8 cellular contexts compared by ENCODE assay signal in genomic region chr5:217860-218456, GRCh38. TPM values are rescaled to one million over a fixed set of nuclear protein-coding genes. Genes with fewer than 3 reads are reported as not detected.
DNase-seq lines count a peak whose midpoint lies in the region; ATAC-seq, FAIRE-seq and TF ChIP-seq lines count a peak whose summit lies in the region.

TSS of gene CCDC127 (minus strand) at chr5:218153. CDS start at chr5:216849, 1,304 bp downstream.
TSS of gene SDHA (plus strand) at chr5:218320. CDS start at chr5:218356, 36 bp downstream.

- peaks cover 73% of the 10 kb centered on the region for H3K79me2 ChIP-seq in smooth muscle cell (ENCODE audit: low read depth)

- peak; percentile 81 for DNase-seq in AG09319 (ENCODE audit: extremely low read depth, low read depth)
- DNase-seq in NCI-H2227 (lab: John Stamatoyannopoulos, UW; ENCODE audit: unreplicated experiment): peak; percentile 99
- DNase-seq in bronchial epithelial cell (ENCODE audit: low read depth): peak; percentile 76
- peak; percentile 99 for DNase-seq in immature natural killer cell
- peak; percentile 97 for DNase-seq in smooth muscle cell (lab: John Stamatoyannopoulos, UW; ENCODE audit: unreplicated experiment)

- no peak for FAIRE-seq in bronchial epithelial cell (lab: Jason Lieb, UNC)

- H3K4me1 ChIP-seq in smooth muscle cell (ENCODE audit: low read depth): peaks cover 16% of the 10 kb centered on the region

- peaks cover 4 to 12% (median 4%) of the 10 kb centered on the region in 3 donors for H3K36me3 Mint-ChIP-seq in immature natural killer cell

- no peaks in the 10 kb centered on the region for H3K27me3 ChIP-seq in bronchial epithelial cell (ENCODE audit: control insufficient read depth, insufficient read depth, low read length)
- no peaks in the 10 kb centered on the region for H3K27me3 ChIP-seq in smooth muscle cell (ENCODE audit: low read depth)

- TF ChIP-seq CTCF in AG09319 (IDR thresholded peaks at IDR 0.05; ENCODE audit: low read depth, low read length) (peak; percentile 48), WI38 (IDR thresholded peaks at IDR 0.05; ENCODE audit: low read depth, low read length) (peak; percentile 34), bronchial epithelial cell (IDR thresholded peaks at IDR 0.05; ENCODE audit: insufficient read depth, low read length, severe bottlenecking) (peak; percentile 34), smooth muscle cell (IDR thresholded peaks at IDR 0.05; ENCODE audit: borderline replicate concordance, insufficient read depth, poor library complexity, severe bottlenecking) (peak; percentile 42)

- peak within 1 kb of the TSS; percentile 91 for H2AFZ ChIP-seq in smooth muscle cell (ENCODE audit: low read depth)

- WGBS in smooth muscle cell (ENCODE audit: low lambda C conversion rate): 0% methylated on average over 58 of the region's 69 CpGs

- H3K9me3 ChIP-seq in smooth muscle cell (replicated peaks; ENCODE audit: low read depth): no peaks in the 10 kb centered on the region

- H3K9ac ChIP-seq in smooth muscle cell (ENCODE audit: low read depth): peak within 1 kb of the TSS; percentile 89

- H4K20me1 ChIP-seq in smooth muscle cell (ENCODE audit: low read depth): peaks cover 74% of the 10 kb centered on the region

- peak; percentile 70 for ATAC-seq in HG03159 (IDR thresholded peaks at IDR 0.05; ENCODE audit: unreplicated experiment)

- in situ Hi-C loops in GM18951 (cut with MboI; ENCODE audit: low sequenced_read_pairs, unreplicated experiment): no loop called here

- H3K4me1 Mint-ChIP-seq in immature natural killer cell: peaks cover 57 to 71% of the 10 kb centered on the region in 2 donors

- H3K27ac Mint-ChIP-seq in immature natural killer cell: peak within 1 kb of the TSS; percentile 95 to 98 (median 96)

- H3K27me3 Mint-ChIP-seq in immature natural killer cell (ENCODE audit: low read depth in 3 of 3): peaks cover 8 to 21% (median 10%) of the 10 kb centered on the region in 3 donors

- H3K4me3 Mint-ChIP-seq in immature natural killer cell: peak within 1 kb of the TSS; percentile 93 to 97 (median 96)

- H3K27ac ChIP-seq in smooth muscle cell (ENCODE audit: low read depth): no peak within 1 kb of the TSS

- H3K4me3 ChIP-seq in WI38 (ENCODE audit: low read depth, low read length) (peak within 1 kb of the TSS; percentile 93), bronchial epithelial cell (ENCODE audit: low read depth, low read length) (peak within 1 kb of the TSS; percentile 75), smooth muscle cell (peak within 1 kb of the TSS; percentile 99)

- H3K36me3 ChIP-seq in bronchial epithelial cell (ENCODE audit: control insufficient read depth, insufficient read depth, low read length) (no peaks in the 10 kb centered on the region), smooth muscle cell (ENCODE audit: low read depth) (no peaks in the 10 kb centered on the region)

- H3F3A ChIP-seq in smooth muscle cell (ENCODE audit: low read depth): no peaks in the 10 kb centered on the region

- peak within 1 kb of the TSS; percentile 97 for H3K4me2 ChIP-seq in smooth muscle cell

- peak; percentile 88 for TF ChIP-seq POLR2A in GM18951 (IDR thresholded peaks at IDR 0.05; ENCODE audit: extremely low read depth, insufficient read depth, insufficient read length)

- H3K9me3 Mint-ChIP-seq in immature natural killer cell: no peaks in the 10 kb centered on the region

RNA-seq across cellular contexts. Expression of gene CCDC127, which starts in this region (rescaled TPM):
- 2.9 and 4.1 TPM in 2 replicates for total RNA-seq in bronchial epithelial cell
- 1 to 10 TPM; 2.4 to 3.8 (median 3.6) TPM for polyA plus RNA-seq in immature natural killer cell
- total RNA-seq in smooth muscle cell: 2.8 and 3.2 TPM in 2 replicates
- 8.6 and 9.0 TPM in 2 replicates for polyA plus RNA-seq in smooth muscle cell

RNA-seq across cellular contexts. Expression of gene SDHA, which starts in this region (rescaled TPM):
- total RNA-seq in bronchial epithelial cell (106 and 136 TPM in 2 replicates), smooth muscle cell (59.7 and 68.7 TPM in 2 replicates)
- polyA plus RNA-seq in immature natural killer cell (100 to 1,000 TPM; 140 to 224 (median 208) TPM), smooth muscle cell (120 and 130 TPM in 2 replicates)
